Comparison of ENCODE assay signal across 19 cellular contexts in the genomic region with DNA sequence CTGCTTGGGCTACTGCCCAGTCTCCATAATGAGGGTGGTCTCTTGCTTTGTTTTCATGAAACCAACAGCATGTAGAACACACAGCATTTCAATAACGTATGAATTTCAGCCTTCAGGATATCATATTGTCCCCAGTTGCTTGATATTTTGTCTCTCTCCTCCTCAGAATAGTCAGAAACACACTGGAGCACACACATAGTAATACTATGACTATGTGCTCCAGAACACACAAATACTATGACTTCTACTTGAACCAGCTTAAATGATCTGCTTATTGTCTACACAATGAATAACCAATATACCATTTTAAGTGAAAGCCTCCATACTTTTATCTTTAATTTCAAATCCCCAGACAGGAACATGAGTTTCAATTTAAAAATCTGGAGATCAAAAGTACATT.
"Had no signal": no experiment of that assay in that cellular context is flagged by ENCODE, and none has a peak within 500 bp of the region (broad histone marks: within the 10 kb centered on the region; RNA-seq: fewer than 3 reads in every experiment).

No MANE protein-coding gene starts in this region.

- H3K27ac Mint-ChIP-seq: activated B cell treated with CpG ODN at 0.5 μM for 24 hours; activated CD4-positive, alpha-beta memory T cell treated with anti-CD3 and anti-CD28 coated beads for 36 hours; activated CD4-positive, alpha-beta T cell treated with anti-CD3 and anti-CD28 coated beads for 36 hours; activated naive CD8-positive, alpha-beta T cell; effector memory CD8-positive, alpha-beta T cell; stimulated activated naive B cell treated with anti-CD40 and anti-IgM and Interleukin-4, amounts not matched to agents 10 μg/mL and 1 μg/mL and 100 μg/mL, for 72 hours; T-helper 17 cell had no signal

- ATAC-seq: activated CD4-positive, alpha-beta T cell treated with anti-CD3 and anti-CD28 coated beads for 36 hours; effector memory CD8-positive, alpha-beta T cell; left lung; right lobe of liver; stimulated activated naive B cell treated with anti-CD40 and anti-IgM and Interleukin-4, amounts not matched to agents 10 μg/mL and 1 μg/mL and 100 μg/mL, for 72 hours; T-helper 17 cell; upper lobe of right lung had no signal

- DNase-seq: activated B cell treated with CpG ODN at 0.5 μM for 24 hours; activated CD4-positive, alpha-beta memory T cell treated with anti-CD3 and anti-CD28 coated beads for 36 hours; activated CD4-positive, alpha-beta T cell treated with anti-CD3 and anti-CD28 coated beads for 36 hours; activated gamma-delta T cell treated with Interleukin-2 at 50 U/mL for 16 hours; adrenal gland; colonic mucosa; dorsolateral prefrontal cortex; effector memory CD8-positive, alpha-beta T cell; hippocampal formation; kidney glomerular epithelial cell; left lung; right lobe of liver; small intestine; stimulated activated CD4-positive, alpha-beta T cell treated with anti-CD3 and anti-CD28 coated beads, Interleukin-2, amount 100 ng/mL, for 24 hours; stimulated activated naive B cell treated with anti-CD40 and anti-IgM and Interleukin-4, amounts not matched to agents 10 μg/mL and 1 μg/mL and 100 μg/mL, for 72 hours; SW 1271; T-helper 17 cell; upper lobe of right lung had no signal

- H3K4me3 Mint-ChIP-seq: activated B cell treated with CpG ODN at 0.5 μM for 24 hours; activated CD4-positive, alpha-beta memory T cell treated with anti-CD3 and anti-CD28 coated beads for 36 hours; activated CD4-positive, alpha-beta T cell treated with anti-CD3 and anti-CD28 coated beads for 36 hours; activated naive CD8-positive, alpha-beta T cell; effector memory CD8-positive, alpha-beta T cell; stimulated activated naive B cell treated with anti-CD40 and anti-IgM and Interleukin-4, amounts not matched to agents 10 μg/mL and 1 μg/mL and 100 μg/mL, for 72 hours; T-helper 17 cell had no signal

- H3K9me3 Mint-ChIP-seq: activated B cell treated with CpG ODN at 0.5 μM for 24 hours; activated CD4-positive, alpha-beta memory T cell treated with anti-CD3 and anti-CD28 coated beads for 36 hours; effector memory CD8-positive, alpha-beta T cell had no signal

- H3K27me3 Mint-ChIP-seq: activated CD4-positive, alpha-beta T cell treated with anti-CD3 and anti-CD28 coated beads for 36 hours; activated naive CD8-positive, alpha-beta T cell had no signal

- H3K4me1 Mint-ChIP-seq: activated B cell treated with CpG ODN at 0.5 μM for 24 hours; stimulated activated naive B cell treated with anti-CD40 and anti-IgM and Interleukin-4, amounts not matched to agents 10 μg/mL and 1 μg/mL and 100 μg/mL, for 72 hours; T-helper 17 cell had no signal

- H3K36me3 Mint-ChIP-seq: activated CD4-positive, alpha-beta memory T cell treated with anti-CD3 and anti-CD28 coated beads for 36 hours had no signal
